Comparison of ENCODE assay signal across 9 cellular contexts in genomic region chr1:35454616-35455015, GRCh38.
DNase-seq lines count a peak whose midpoint lies in the region; ATAC-seq and TF ChIP-seq lines count a peak whose summit lies in the region.
"Had no signal": no experiment of that assay in that cellular context is flagged by ENCODE, and none has a peak within 500 bp of the region (broad histone marks: within the 10 kb centered on the region; RNA-seq: fewer than 3 reads in every experiment).

No MANE protein-coding gene starts in this region.

- H3K4me3 ChIP-seq in right cardiac atrium (ENCODE audit: low read length) (no peak overlapping the region), heart right ventricle (no peak overlapping the region), kidney epithelial cell (ENCODE audit: low read depth, low read length) (no peak overlapping the region)
- H3K4me3 ChIP-seq: tibial artery had no signal

- peaks cover 0 to 90% (median 28%) of the 10 kb centered on the region in 9 donors for H3K36me3 ChIP-seq in heart right ventricle
- H3K36me3 ChIP-seq in kidney epithelial cell (ENCODE audit: control insufficient read depth, insufficient read depth, low read length) = peaks cover 3% of the 10 kb centered on the region

- intact Hi-C loops in right cardiac atrium (cut with DNase I) (loop anchor here (5.0 to 10.0 kb wide), 5 partner anchors 88 to 273 kb away; no protein-coding TSS in a partner anchor), heart right ventricle (cut with DNase I) (loop anchor here in 9 of 10 donors (5.0 to 10.0 kb wide), 9 partner anchors 83 to 323 kb away; partner anchors contain the start of gene C1orf216 (in 3 of the 9))

- H3K9me3 ChIP-seq in right cardiac atrium (ENCODE audit: control insufficient read depth, low read length) = no peaks in the 10 kb centered on the region
- H3K9me3 ChIP-seq in heart right ventricle = no peaks in the 10 kb centered on the region
- H3K9me3 ChIP-seq: tibial artery had no signal

- TF ChIP-seq CTCF in heart right ventricle (IDR thresholded peaks at IDR 0.05) (peak in 1 of 9 donors; percentile 12), kidney epithelial cell (IDR thresholded peaks at IDR 0.05; ENCODE audit: insufficient read depth, low read length, poor library complexity, severe bottlenecking) (peak; percentile 5)

- DNase-seq in right cardiac atrium = no peak
- no peak for DNase-seq in heart right ventricle
- DNase-seq in kidney epithelial cell (ENCODE audit: low read depth) = no peak
- no peak for DNase-seq in GOT3 (lab: John Stamatoyannopoulos, UW)
- DNase-seq in activated CD4-positive, alpha-beta T cell treated with anti-CD3 and anti-CD28 coated beads, Interleukin-2, amount 50 U/mL, for 48 hours = no peak
- DNase-seq in D341Med (ENCODE audit: low spot score) = no peak
- DNase-seq: tibial artery had no signal

- WGBS in right cardiac atrium = 46% methylated on average over 1 of the region's 1 CpG
- 70 to 90% methylated on average over 1 of the region's 1 CpG for WGBS in heart right ventricle, 2 donors

- H3K27me3 ChIP-seq in right cardiac atrium (ENCODE audit: control insufficient read depth, insufficient read depth) = no peaks in the 10 kb centered on the region
- H3K27me3 ChIP-seq in heart right ventricle = no peaks in the 10 kb centered on the region
- H3K27me3 ChIP-seq in kidney epithelial cell (ENCODE audit: control insufficient read depth, insufficient read depth, low read length) = no peaks in the 10 kb centered on the region
- H3K27me3 ChIP-seq: tibial artery had no signal

- peaks cover 8% of the 10 kb centered on the region for H3K4me1 ChIP-seq in right cardiac atrium (ENCODE audit: control insufficient read depth, insufficient read depth, low read length)
- H3K4me1 ChIP-seq in heart right ventricle = peaks cover 3 to 57% (median 31%) of the 10 kb centered on the region in 9 donors

- ATAC-seq in right cardiac atrium (peak; percentile 27 to 36), heart right ventricle (no peak), GM19452 (IDR thresholded peaks at IDR 0.05; ENCODE audit: unreplicated experiment) (no peak)

- H3K27ac ChIP-seq in right cardiac atrium (ENCODE audit: low read length) = no peak overlapping the region
- peak overlapping the region in 2 of 10 donors; percentile 1 to 34 for H3K27ac ChIP-seq in heart right ventricle
- peak overlapping the region; percentile 5 for H3K27ac ChIP-seq in angular gyrus (ENCODE audit: low read depth, low read length)
- H3K27ac ChIP-seq: tibial artery had no signal

Comparison
In these comparisons a context has a peak if more than half of its experiments do, and no peak if none do; other contexts are left out.
1. ATAC-seq: peak in right cardiac atrium (2 of 2); none in heart right ventricle (0 of 8) and GM19452 (single experiment).